In the genomic region with DNA sequence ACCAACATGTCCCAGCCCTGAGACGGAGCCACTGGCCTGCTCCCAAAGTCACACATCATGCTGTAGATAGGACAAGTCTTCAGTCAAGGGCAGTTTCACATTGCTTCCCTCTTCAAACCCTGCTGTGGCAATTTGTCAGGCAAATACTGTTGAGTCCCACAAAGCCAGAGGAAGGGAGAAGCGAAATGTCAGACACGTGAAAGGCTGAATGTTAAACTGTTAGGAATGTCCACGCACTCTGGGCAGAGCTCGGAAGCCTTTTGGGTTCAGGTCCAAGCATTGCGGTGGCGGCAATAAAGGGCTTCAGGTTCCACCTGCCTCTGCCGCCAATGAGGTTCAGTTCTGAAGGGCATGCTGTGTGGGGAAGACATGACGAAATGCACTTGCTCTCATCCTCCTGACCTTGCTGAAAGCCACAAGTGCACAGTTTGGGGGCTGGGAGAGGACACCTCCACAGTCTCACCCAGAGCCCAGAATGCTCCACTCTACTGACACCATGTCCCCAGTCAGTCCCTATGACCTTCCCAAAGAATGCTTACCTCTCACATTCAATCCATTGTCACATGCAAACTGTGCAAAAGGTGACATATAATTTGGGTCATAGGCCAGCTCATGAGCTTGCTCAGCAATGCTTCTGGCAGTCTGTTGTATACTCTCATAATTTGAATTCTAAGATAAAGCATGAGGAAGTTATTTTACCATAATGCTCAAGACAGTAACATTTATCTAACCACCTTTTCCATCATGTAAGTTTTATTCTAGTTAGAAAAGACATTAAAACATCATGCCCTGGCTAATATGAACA, we compare ENCODE assay signal across 1 cellular context.
TF ChIP-seq lines count a peak whose summit lies in the region.

No MANE protein-coding gene starts in this region.

TF ChIP-seq in HEK293, 187 proteins besides CTCF, POLR2A, EP300 and RAD21 (continued from another document and continues in another):
- TF ChIP-seq, protein P1, sequence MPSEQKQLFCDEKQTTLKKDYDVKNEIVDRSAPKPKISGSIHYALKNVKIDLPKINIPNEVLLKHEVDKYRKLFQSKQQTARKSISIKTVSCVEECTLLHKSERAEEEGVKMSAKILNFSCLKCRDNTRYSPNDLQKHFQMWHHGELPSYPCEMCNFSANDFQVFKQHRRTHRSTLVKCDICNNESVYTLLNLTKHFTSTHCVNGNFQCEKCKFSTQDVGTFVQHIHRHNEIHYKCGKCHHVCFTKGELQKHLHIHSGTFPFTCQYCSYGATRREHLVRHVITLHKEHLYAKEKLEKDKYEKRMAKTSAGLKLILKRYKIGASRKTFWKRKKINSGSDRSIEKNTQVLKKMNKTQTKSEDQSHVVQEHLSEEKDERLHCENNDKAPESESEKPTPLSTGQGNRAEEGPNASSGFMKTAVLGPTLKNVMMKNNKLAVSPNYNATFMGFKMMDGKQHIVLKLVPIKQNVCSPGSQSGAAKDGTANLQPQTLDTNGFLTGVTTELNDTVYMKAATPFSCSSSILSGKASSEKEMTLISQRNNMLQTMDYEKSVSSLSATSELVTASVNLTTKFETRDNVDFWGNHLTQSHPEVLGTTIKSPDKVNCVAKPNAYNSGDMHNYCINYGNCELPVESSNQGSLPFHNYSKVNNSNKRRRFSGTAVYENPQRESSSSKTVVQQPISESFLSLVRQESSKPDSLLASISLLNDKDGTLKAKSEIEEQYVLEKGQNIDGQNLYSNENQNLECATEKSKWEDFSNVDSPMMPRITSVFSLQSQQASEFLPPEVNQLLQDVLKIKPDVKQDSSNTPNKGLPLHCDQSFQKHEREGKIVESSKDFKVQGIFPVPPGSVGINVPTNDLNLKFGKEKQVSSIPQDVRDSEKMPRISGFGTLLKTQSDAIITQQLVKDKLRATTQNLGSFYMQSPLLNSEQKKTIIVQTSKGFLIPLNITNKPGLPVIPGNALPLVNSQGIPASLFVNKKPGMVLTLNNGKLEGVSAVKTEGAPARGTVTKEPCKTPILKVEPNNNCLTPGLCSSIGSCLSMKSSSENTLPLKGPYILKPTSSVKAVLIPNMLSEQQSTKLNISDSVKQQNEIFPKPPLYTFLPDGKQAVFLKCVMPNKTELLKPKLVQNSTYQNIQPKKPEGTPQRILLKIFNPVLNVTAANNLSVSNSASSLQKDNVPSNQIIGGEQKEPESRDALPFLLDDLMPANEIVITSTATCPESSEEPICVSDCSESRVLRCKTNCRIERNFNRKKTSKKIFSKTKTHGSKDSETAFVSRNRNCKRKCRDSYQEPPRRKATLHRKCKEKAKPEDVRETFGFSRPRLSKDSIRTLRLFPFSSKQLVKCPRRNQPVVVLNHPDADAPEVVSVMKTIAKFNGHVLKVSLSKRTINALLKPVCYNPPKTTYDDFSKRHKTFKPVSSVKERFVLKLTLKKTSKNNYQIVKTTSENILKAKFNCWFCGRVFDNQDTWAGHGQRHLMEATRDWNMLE (tag by site-specific recombination; conservative IDR thresholded peaks at IDR 0.05; ENCODE audit: low read depth): no peak
- TF ChIP-seq ZFHX2 (tag by site-specific recombination; conservative IDR thresholded peaks at IDR 0.05) (peak; percentile 72), ZNF707 (tag by site-specific recombination; IDR thresholded peaks at IDR 0.05) (no peak), ZSCAN16 (tag by site-specific recombination; IDR thresholded peaks at IDR 0.05) (no peak), ZNF366 (tag by site-specific recombination; conservative IDR thresholded peaks at IDR 0.05) (peak; percentile 81), ZBTB21 (tag by site-specific recombination; IDR thresholded peaks at IDR 0.05) (peak; percentile 70), ZNF394 (tag by site-specific recombination; IDR thresholded peaks at IDR 0.05; ENCODE audit: borderline replicate concordance) (peak; percentile 24; the same call in 1 of the 2 replicates), ZNF292 (tag by site-specific recombination; IDR thresholded peaks at IDR 0.05; ENCODE audit: borderline replicate concordance, low read depth) (no peak), ZNF221 (tag by site-specific recombination; IDR thresholded peaks at IDR 0.05; ENCODE audit: borderline replicate concordance) (no peak), ZNF404 (tag by site-specific recombination; IDR thresholded peaks at IDR 0.05) (no peak), ZNF184 (tag by site-specific recombination; IDR thresholded peaks at IDR 0.05) (no peak; the same call in 1 of the 2 replicates), ZNF274 (IDR thresholded peaks at IDR 0.05; ENCODE audit: low read length) (no peak), ZNF274 (tag by site-specific recombination; IDR thresholded peaks at IDR 0.05; ENCODE audit: borderline replicate concordance) (no peak), ZNF473 (tag by site-specific recombination; IDR thresholded peaks at IDR 0.05) (no peak), ZNF791 (tag by site-specific recombination; IDR thresholded peaks at IDR 0.05) (no peak), ZNF501 (tag by site-specific recombination; IDR thresholded peaks at IDR 0.05) (peak; percentile 62; the same call in 1 of the 2 replicates), ZBTB1 (tag by site-specific recombination; IDR thresholded peaks at IDR 0.05) (no peak), ZNF266 (tag by site-specific recombination; IDR thresholded peaks at IDR 0.05; ENCODE audit: low read depth) (no peak), KLF16 (tag by site-specific recombination; IDR thresholded peaks at IDR 0.05) (0 out of 2 replicates have a peak, but pooled peaks have one; percentile 36), HOXD13 (CRISPR knock-in tag; IDR thresholded peaks at IDR 0.05; ENCODE audit: borderline replicate concordance) (no peak), ZNF114 (tag by site-specific recombination; IDR thresholded peaks at IDR 0.05) (no peak), YY2 (tag by site-specific recombination; IDR thresholded peaks at IDR 0.05) (no peak), ZFP3 (tag by site-specific recombination; IDR thresholded peaks at IDR 0.05; ENCODE audit: low read depth) (no peak), ZSCAN23 (tag by site-specific recombination; IDR thresholded peaks at IDR 0.05) (no peak), ZNF514 (tag by site-specific recombination; IDR thresholded peaks at IDR 0.05) (no peak), BCL11B (tag by site-specific recombination; IDR thresholded peaks at IDR 0.05; ENCODE audit: low read depth) (no peak), ZNF391 (tag by site-specific recombination; IDR thresholded peaks at IDR 0.05; ENCODE audit: borderline replicate concordance, low read depth) (0 out of 2 replicates have a peak, but pooled peaks have one; percentile 20), ZNF19 (tag by site-specific recombination; IDR thresholded peaks at IDR 0.05; ENCODE audit: low read depth) (no peak), SP7 (tag by site-specific recombination; IDR thresholded peaks at IDR 0.05) (peak; percentile 61; the same call in 1 of the 2 replicates), ZNF37A (tag by site-specific recombination; IDR thresholded peaks at IDR 0.05) (no peak), SCRT1 (tag by site-specific recombination; IDR thresholded peaks at IDR 0.05; ENCODE audit: borderline replicate concordance) (peak; percentile 88), ZFP69B (tag by site-specific recombination; IDR thresholded peaks at IDR 0.05) (peak; percentile 32; the same call in 1 of the 2 replicates), ZNF76 (tag by site-specific recombination; IDR thresholded peaks at IDR 0.05; ENCODE audit: borderline replicate concordance, low read depth) (no peak), ZNF521 (tag by site-specific recombination; IDR thresholded peaks at IDR 0.05) (no peak), ZNF248 (tag by site-specific recombination; IDR thresholded peaks at IDR 0.05) (no peak)
- TF ChIP-seq, protein P2, sequence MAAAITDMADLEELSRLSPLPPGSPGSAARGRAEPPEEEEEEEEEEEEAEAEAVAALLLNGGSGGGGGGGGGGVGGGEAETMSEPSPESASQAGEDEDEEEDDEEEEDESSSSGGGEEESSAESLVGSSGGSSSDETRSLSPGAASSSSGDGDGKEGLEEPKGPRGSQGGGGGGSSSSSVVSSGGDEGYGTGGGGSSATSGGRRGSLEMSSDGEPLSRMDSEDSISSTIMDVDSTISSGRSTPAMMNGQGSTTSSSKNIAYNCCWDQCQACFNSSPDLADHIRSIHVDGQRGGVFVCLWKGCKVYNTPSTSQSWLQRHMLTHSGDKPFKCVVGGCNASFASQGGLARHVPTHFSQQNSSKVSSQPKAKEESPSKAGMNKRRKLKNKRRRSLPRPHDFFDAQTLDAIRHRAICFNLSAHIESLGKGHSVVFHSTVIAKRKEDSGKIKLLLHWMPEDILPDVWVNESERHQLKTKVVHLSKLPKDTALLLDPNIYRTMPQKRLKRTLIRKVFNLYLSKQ (tag by site-specific recombination; IDR thresholded peaks at IDR 0.05; ENCODE audit: borderline replicate concordance): no peak
- TF ChIP-seq, protein P3, sequence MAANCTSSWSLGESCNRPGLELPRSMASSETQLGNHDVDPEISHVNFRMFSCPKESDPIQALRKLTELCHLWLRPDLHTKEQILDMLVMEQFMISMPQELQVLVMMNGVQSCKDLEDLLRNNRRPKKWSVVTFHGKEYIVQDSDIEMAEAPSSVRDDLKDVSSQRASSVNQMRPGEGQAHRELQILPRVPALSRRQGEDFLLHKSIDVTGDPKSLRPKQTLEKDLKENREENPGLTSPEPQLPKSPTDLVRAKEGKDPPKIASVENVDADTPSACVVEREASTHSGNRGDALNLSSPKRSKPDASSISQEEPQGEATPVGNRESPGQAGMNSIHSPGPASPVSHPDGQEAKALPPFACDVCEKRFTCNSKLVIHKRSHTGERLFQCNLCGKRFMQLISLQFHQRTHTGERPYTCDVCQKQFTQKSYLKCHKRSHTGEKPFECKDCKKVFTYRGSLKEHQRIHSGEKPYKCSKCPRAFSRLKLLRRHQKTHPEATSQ (tag by site-specific recombination; IDR thresholded peaks at IDR 0.05): no peak
- TF ChIP-seq, protein P4, sequence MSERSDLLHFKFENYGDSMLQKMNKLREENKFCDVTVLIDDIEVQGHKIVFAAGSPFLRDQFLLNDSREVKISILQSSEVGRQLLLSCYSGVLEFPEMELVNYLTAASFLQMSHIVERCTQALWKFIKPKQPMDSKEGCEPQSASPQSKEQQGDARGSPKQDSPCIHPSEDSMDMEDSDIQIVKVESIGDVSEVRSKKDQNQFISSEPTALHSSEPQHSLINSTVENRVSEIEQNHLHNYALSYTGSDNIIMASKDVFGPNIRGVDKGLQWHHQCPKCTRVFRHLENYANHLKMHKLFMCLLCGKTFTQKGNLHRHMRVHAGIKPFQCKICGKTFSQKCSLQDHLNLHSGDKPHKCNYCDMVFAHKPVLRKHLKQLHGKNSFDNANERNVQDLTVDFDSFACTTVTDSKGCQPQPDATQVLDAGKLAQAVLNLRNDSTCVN (tag by site-specific recombination; optimal IDR thresholded peaks at IDR 0.05): no peak
- TF ChIP-seq, protein P5, sequence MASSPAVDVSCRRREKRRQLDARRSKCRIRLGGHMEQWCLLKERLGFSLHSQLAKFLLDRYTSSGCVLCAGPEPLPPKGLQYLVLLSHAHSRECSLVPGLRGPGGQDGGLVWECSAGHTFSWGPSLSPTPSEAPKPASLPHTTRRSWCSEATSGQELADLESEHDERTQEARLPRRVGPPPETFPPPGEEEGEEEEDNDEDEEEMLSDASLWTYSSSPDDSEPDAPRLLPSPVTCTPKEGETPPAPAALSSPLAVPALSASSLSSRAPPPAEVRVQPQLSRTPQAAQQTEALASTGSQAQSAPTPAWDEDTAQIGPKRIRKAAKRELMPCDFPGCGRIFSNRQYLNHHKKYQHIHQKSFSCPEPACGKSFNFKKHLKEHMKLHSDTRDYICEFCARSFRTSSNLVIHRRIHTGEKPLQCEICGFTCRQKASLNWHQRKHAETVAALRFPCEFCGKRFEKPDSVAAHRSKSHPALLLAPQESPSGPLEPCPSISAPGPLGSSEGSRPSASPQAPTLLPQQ (tag by site-specific recombination; IDR thresholded peaks at IDR 0.05): 0 out of 2 replicates have a peak, but pooled peaks have one; percentile 50
- TF ChIP-seq, protein P6, sequence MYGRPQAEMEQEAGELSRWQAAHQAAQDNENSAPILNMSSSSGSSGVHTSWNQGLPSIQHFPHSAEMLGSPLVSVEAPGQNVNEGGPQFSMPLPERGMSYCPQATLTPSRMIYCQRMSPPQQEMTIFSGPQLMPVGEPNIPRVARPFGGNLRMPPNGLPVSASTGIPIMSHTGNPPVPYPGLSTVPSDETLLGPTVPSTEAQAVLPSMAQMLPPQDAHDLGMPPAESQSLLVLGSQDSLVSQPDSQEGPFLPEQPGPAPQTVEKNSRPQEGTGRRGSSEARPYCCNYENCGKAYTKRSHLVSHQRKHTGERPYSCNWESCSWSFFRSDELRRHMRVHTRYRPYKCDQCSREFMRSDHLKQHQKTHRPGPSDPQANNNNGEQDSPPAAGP (tag by site-specific recombination; IDR thresholded peaks at IDR 0.05): no peak
- TF ChIP-seq, protein P7, sequence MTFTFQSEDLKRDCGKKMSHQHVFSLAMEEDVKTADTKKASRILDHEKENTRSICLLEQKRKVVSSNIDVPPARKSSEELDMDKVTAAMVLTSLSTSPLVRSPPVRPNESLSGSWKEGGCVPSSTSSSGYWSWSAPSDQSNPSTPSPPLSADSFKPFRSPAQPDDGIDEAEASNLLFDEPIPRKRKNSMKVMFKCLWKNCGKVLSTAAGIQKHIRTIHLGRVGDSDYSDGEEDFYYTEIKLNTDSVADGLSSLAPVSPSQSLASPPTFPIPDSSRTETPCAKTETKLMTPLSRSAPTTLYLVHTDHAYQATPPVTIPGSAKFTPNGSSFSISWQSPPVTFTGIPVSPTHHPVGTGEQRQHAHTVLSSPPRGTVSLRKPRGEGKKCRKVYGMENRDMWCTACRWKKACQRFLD (tag by site-specific recombination; IDR thresholded peaks at IDR 0.05): no peak
- TF ChIP-seq, protein P8, sequence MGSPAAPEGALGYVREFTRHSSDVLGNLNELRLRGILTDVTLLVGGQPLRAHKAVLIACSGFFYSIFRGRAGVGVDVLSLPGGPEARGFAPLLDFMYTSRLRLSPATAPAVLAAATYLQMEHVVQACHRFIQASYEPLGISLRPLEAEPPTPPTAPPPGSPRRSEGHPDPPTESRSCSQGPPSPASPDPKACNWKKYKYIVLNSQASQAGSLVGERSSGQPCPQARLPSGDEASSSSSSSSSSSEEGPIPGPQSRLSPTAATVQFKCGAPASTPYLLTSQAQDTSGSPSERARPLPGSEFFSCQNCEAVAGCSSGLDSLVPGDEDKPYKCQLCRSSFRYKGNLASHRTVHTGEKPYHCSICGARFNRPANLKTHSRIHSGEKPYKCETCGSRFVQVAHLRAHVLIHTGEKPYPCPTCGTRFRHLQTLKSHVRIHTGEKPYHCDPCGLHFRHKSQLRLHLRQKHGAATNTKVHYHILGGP (tag by site-specific recombination; IDR thresholded peaks at IDR 0.05): no peak
- TF ChIP-seq, protein P9, sequence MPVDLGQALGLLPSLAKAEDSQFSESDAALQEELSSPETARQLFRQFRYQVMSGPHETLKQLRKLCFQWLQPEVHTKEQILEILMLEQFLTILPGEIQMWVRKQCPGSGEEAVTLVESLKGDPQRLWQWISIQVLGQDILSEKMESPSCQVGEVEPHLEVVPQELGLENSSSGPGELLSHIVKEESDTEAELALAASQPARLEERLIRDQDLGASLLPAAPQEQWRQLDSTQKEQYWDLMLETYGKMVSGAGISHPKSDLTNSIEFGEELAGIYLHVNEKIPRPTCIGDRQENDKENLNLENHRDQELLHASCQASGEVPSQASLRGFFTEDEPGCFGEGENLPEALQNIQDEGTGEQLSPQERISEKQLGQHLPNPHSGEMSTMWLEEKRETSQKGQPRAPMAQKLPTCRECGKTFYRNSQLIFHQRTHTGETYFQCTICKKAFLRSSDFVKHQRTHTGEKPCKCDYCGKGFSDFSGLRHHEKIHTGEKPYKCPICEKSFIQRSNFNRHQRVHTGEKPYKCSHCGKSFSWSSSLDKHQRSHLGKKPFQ (tag by site-specific recombination; IDR thresholded peaks at IDR 0.05): no peak
